ENCODE assay signal across 23 cellular contexts in the genomic region with DNA sequence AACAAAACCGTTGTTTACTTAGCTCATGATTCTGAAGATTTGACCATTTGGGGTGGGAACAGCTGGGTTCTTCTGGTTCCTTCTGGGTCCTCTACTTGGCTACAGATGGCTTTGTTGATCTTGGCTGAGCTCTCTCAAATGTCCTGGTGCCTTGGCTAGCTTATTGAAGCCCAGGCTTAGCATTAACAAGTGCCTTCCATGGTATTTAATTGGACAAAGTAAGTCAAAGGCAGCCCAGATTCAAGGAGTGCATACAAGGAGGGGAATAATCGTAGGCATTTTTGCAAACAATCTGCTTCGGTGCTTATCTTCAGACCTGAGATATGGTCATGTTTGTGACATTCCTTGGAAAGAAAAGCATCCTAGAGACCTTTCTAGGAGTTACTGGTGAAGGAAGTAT.
"Had no signal": no experiment of that assay in that cellular context is flagged by ENCODE, and none has a peak within 500 bp of the region (broad histone marks: within the 10 kb centered on the region; RNA-seq: fewer than 3 reads in every experiment).

No MANE protein-coding gene starts in this region.

- H3K27me3 ChIP-seq: neutrophil, sigmoid colon, vagina had no signal

- H3K36me3 ChIP-seq: heart right ventricle, neutrophil, sigmoid colon, vagina had no signal

- ATAC-seq: esophagus mucosa; stimulated activated effector memory CD8-positive, alpha-beta T cell treated with anti-CD3 and anti-CD28 coated beads, Interleukin-12 subunit alpha, Interleukin-12 subunit beta, amount 100 ng/mL, for 72 hours had no signal

- H3K4me3 ChIP-seq: heart right ventricle, sigmoid colon, vagina had no signal

- H3K9me3 ChIP-seq: neutrophil, sigmoid colon, vagina had no signal

- H3K4me1 ChIP-seq: sigmoid colon, vagina had no signal

- H3K27ac ChIP-seq: neutrophil, sigmoid colon, vagina had no signal

- DNase-seq: activated CD4-positive, alpha-beta T cell treated with anti-CD3 and anti-CD28 coated beads, Interleukin-2, amount 50 U/mL, for 1 hour; activated CD4-positive, CD25-positive, alpha-beta regulatory T cell treated with anti-CD3 and anti-CD28 coated beads, Interleukin-2, amount 50 U/mL, for 72 hours; activated CD8-positive, alpha-beta T cell treated with anti-CD3 and anti-CD28 coated beads for 36 hours; activated naive CD8-positive, alpha-beta T cell treated with anti-CD3 and anti-CD28 coated beads, Interleukin-2, amount 50 U/mL, for 24 hours; activated T-cell treated with anti-CD3 and anti-CD28 coated beads, Interleukin-2, amount 50 U/mL, for 4 hours; amygdala; central memory CD4-positive, alpha-beta T cell; endodermal cell; foreskin melanocyte; heart right ventricle; mammary epithelial cell; naive B cell; nephron progenitor cell; sigmoid colon; small intestine; stimulated activated CD4-positive, alpha-beta T cell treated with anti-CD3 and anti-CD28 coated beads, Interleukin-4, amount 100 ng/mL, for 24 hours; stimulated activated naive CD8-positive, alpha-beta T cell treated with anti-CD3 and anti-CD28 coated beads, Interleukin-15, amount 100 ng/mL, for 72 hours; substantia nigra; T-helper 2 cell had no signal
